Comparison of ENCODE assay signal across 13 cellular contexts in the genomic region with DNA sequence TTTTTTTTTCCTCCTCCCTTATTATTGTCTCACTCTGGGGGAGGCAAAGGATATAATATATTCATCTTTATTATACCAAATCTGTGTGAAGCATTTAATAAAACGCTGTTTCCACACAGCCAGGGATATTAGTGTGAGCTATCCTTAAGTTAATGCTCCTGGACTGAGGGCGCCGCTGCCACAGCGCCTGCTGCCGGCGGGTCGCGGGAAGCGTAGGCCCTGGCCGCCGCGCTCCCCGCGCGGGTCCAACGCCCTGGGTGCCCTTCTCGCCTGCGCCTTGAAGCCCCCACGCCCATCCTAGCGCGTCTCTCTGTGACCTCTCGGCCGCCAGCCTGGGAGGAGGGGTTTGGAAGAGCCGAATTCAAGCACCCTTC. TPM values are rescaled to one million over a fixed set of nuclear protein-coding genes. Genes with fewer than 3 reads are reported as not detected.
DNase-seq lines count a peak whose midpoint lies in the region; ATAC-seq and TF ChIP-seq lines count a peak whose summit lies in the region.
"Had no signal": no experiment of that assay in that cellular context is flagged by ENCODE, and none has a peak within 500 bp of the region (broad histone marks: within the 10 kb centered on the region; RNA-seq: fewer than 3 reads in every experiment).

No MANE protein-coding gene starts in this region.

- H3K27ac Mint-ChIP-seq in CD8-positive, alpha-beta memory T cell, result no peak overlapping the region

- TF ChIP-seq RAD21 in neural cell (conservative IDR thresholded peaks at IDR 0.05), result peak; percentile 35

- TF ChIP-seq POLR2A in Peyer's patch (IDR thresholded peaks at IDR 0.05), result no peak
- TF ChIP-seq POLR2A in erythroblast (IDR thresholded peaks at IDR 0.05; ENCODE audit: low read length), result no peak

- DNase-seq in GM12865 (ENCODE audit: low read depth) (no peak), Peyer's patch (no peak), erythroblast (lab: John Stamatoyannopoulos, UW) (peak; percentile 42 to 57), SHP77 treated with DMSO at 0.1 percent for 48 hours (lab: John Stamatoyannopoulos, UW) (no peak), GM19240 (ENCODE audit: insufficient read length, low spot score) (no peak)
- DNase-seq in CD8-positive, alpha-beta memory T cell, result no peak
- DNase-seq: anterior cingulate cortex, islet precursor cell, NCI-H187 treated with DMSO at 0.1 percent for 48 hours, T-helper 2 cell had no signal

- H3K4me1 ChIP-seq in Peyer's patch, result peaks cover 0 to 13% (median 0%) of the 10 kb centered on the region in 4 donors
- peaks cover 23% of the 10 kb centered on the region for H3K4me1 ChIP-seq in CD8-positive, alpha-beta memory T cell (ENCODE audit: insufficient read depth, low read length)

- no peak overlapping the region for H3K4me2 ChIP-seq in neural cell (ENCODE audit: low read length)

- CTCF ChIA-PET in CD8-positive, alpha-beta memory T cell (lab: Charles Lee), result interaction anchor here (0.6 to 6.6 kb wide), 4 partner anchors 18 to 221 kb away, joined by 3 to 32 read pairs (median 4); no protein-coding TSS in a partner anchor

- no peak overlapping the region for H3K4me3 Mint-ChIP-seq in CD8-positive, alpha-beta memory T cell

- peaks cover 0 to 2% (median 0%) of the 10 kb centered on the region in 3 donors for H3K36me3 Mint-ChIP-seq in CD8-positive, alpha-beta memory T cell

- TF ChIP-seq CTCF in GM12865 (IDR thresholded peaks at IDR 0.05; ENCODE audit: insufficient read depth, low read depth, low read length, missing control alignments), result peak; percentile 87
- TF ChIP-seq CTCF in Peyer's patch (IDR thresholded peaks at IDR 0.05), result peak in 4 of 6 experiments; percentile 45 to 56 (median 54)
- TF ChIP-seq CTCF in neural cell (IDR thresholded peaks at IDR 0.05; ENCODE audit: poor library complexity, severe bottlenecking), result peak; percentile 64

- H3K4me3 ChIP-seq in GM12865 (ENCODE audit: low read depth, low read length) (no peak overlapping the region), Peyer's patch (no peak overlapping the region), neural cell (ENCODE audit: low read length) (no peak overlapping the region)
- H3K4me3 ChIP-seq in CD8-positive, alpha-beta memory T cell (ENCODE audit: low read length), result no peak overlapping the region

- H3F3A ChIP-seq in neural cell (ENCODE audit: insufficient read depth, low read length, poor library complexity, severe bottlenecking), result no peaks in the 10 kb centered on the region

- no peak for ATAC-seq in HG03442 (IDR thresholded peaks at IDR 0.05; ENCODE audit: unreplicated experiment)

- H3K9ac ChIP-seq in neural cell (ENCODE audit: low read length), result no peak overlapping the region

- H4K20me1 ChIP-seq in neural cell (ENCODE audit: insufficient read depth), result no peaks in the 10 kb centered on the region

- no peak for TF ChIP-seq EP300 in neural cell (conservative IDR thresholded peaks at IDR 0.05; ENCODE audit: poor library complexity, severe bottlenecking)

- H3K9me3 ChIP-seq in Peyer's patch (no peaks in the 10 kb centered on the region), neural cell (ENCODE audit: low read length) (no peaks in the 10 kb centered on the region)
- no peaks in the 10 kb centered on the region for H3K9me3 ChIP-seq in CD8-positive, alpha-beta memory T cell (ENCODE audit: low read length)

- peaks cover 0 to 2% (median 0%) of the 10 kb centered on the region in 5 donors for H3K9me3 Mint-ChIP-seq in CD8-positive, alpha-beta memory T cell

- POLR2A ChIA-PET in CD8-positive, alpha-beta memory T cell (lab: Charles Lee), result no interaction called here

- H3K27me3 Mint-ChIP-seq in CD8-positive, alpha-beta memory T cell, result peaks cover 53 to 77% of the 10 kb centered on the region in 2 donors

- H3K9me2 ChIP-seq in neural cell (ENCODE audit: insufficient read depth, low read length), result no peaks in the 10 kb centered on the region

- H2AFZ ChIP-seq in neural cell (ENCODE audit: low read depth, low read length), result no peak overlapping the region

- H3K27ac ChIP-seq in Peyer's patch (no peak overlapping the region), neural cell (ENCODE audit: low read length) (no peak overlapping the region)
- H3K27ac ChIP-seq in CD8-positive, alpha-beta memory T cell (ENCODE audit: low read depth, low read length), result no peak overlapping the region

- H3K27me3 ChIP-seq in Peyer's patch (peaks cover 3 to 51% of the 10 kb centered on the region in 2 donors), neural cell (ENCODE audit: insufficient read depth, low read depth, low read length) (peaks cover 98% of the 10 kb centered on the region)
- peaks cover 64% of the 10 kb centered on the region for H3K27me3 ChIP-seq in CD8-positive, alpha-beta memory T cell (ENCODE audit: insufficient read depth, low read length, poor library complexity, severe bottlenecking)

- H3K36me3 ChIP-seq in Peyer's patch (no peaks in the 10 kb centered on the region), neural cell (ENCODE audit: insufficient read depth, low read length) (no peaks in the 10 kb centered on the region)
- H3K36me3 ChIP-seq in CD8-positive, alpha-beta memory T cell (ENCODE audit: insufficient read depth, low read length), result no peaks in the 10 kb centered on the region

- no peaks in the 10 kb centered on the region for H3K79me2 ChIP-seq in neural cell (replicated peaks; ENCODE audit: insufficient read depth, low read length)

- peaks cover 14 to 26% (median 15%) of the 10 kb centered on the region in 3 donors for H3K4me1 Mint-ChIP-seq in CD8-positive, alpha-beta memory T cell

TF ChIP-seq in neural cell, 6 proteins besides CTCF, POLR2A, EP300 and RAD21:
- no peak for TF ChIP-seq POLR2AphosphoS5 (IDR thresholded peaks at IDR 0.05)
- TF ChIP-seq EZH2 (IDR thresholded peaks at IDR 0.05; ENCODE audit: borderline replicate concordance, insufficient read depth, low read length, poor library complexity, severe bottlenecking), result no peak
- no peak for TF ChIP-seq MXI1 (conservative IDR thresholded peaks at IDR 0.05; ENCODE audit: poor library complexity, severe bottlenecking)
- no peak for TF ChIP-seq TAF1 (IDR thresholded peaks at IDR 0.05; ENCODE audit: low read depth)
- peak; percentile 53 for TF ChIP-seq SMC3 (conservative IDR thresholded peaks at IDR 0.05; ENCODE audit: poor library complexity)
- TF ChIP-seq, protein P1, sequence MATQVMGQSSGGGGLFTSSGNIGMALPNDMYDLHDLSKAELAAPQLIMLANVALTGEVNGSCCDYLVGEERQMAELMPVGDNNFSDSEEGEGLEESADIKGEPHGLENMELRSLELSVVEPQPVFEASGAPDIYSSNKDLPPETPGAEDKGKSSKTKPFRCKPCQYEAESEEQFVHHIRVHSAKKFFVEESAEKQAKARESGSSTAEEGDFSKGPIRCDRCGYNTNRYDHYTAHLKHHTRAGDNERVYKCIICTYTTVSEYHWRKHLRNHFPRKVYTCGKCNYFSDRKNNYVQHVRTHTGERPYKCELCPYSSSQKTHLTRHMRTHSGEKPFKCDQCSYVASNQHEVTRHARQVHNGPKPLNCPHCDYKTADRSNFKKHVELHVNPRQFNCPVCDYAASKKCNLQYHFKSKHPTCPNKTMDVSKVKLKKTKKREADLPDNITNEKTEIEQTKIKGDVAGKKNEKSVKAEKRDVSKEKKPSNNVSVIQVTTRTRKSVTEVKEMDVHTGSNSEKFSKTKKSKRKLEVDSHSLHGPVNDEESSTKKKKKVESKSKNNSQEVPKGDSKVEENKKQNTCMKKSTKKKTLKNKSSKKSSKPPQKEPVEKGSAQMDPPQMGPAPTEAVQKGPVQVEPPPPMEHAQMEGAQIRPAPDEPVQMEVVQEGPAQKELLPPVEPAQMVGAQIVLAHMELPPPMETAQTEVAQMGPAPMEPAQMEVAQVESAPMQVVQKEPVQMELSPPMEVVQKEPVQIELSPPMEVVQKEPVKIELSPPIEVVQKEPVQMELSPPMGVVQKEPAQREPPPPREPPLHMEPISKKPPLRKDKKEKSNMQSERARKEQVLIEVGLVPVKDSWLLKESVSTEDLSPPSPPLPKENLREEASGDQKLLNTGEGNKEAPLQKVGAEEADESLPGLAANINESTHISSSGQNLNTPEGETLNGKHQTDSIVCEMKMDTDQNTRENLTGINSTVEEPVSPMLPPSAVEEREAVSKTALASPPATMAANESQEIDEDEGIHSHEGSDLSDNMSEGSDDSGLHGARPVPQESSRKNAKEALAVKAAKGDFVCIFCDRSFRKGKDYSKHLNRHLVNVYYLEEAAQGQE (IDR thresholded peaks at IDR 0.05; ENCODE audit: borderline replicate concordance), result no peak

RNA-seq across cellular contexts. Expression of gene LBX1, which starts 9.5 kb away (rescaled TPM):
- not detected for total RNA-seq in Peyer's patch
- 0.08 TPM in 1 of 2 replicates, not detected in the other for polyA plus RNA-seq in neural cell
- polyA minus RNA-seq in neural cell, result not detected in 2 replicates
- not detected for total RNA-seq in CD8-positive, alpha-beta memory T cell
- not detected for polyA plus RNA-seq in CD8-positive, alpha-beta memory T cell
- total RNA-seq: urinary bladder had no signal
- polyA plus RNA-seq: urinary bladder had no signal

Comparison
In these comparisons a context has a peak if more than half of its experiments do, and no peak if none do; other contexts are left out.
1. DNase-seq: peak in erythroblast (2 of 2); none in GM12865 (single experiment), Peyer's patch (0 of 3), SHP77 treated with DMSO at 0.1 percent for 48 hours (single experiment), CD8-positive, alpha-beta memory T cell (0 of 5) and GM19240 (single experiment).
2. Peak in every context shown above with its lines, with median percentiles within 50 percentile points of each other: CTCF ChIP-seq.